ENCODE assay signal across 22 cellular contexts in the genomic region with DNA sequence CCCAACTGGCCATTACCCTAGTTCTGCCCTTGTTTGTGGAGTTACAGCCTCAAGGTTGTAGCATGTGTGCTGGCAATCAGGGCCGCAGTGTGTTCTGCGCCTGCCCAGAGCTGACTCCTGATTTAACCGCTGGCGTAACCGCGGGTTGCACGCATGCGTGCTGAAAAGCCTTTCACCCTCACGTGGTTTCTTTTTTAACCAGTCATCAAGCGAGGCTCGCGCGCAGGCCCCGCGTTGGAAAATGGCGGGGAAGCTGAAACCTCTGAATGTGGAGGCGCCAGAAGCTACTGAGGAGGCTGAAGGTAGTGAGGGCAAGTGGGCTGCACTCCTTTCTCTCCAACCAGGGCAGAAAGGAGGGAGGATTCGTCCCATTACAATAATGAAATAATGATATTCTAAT. TPM values are rescaled to one million over a fixed set of nuclear protein-coding genes. Genes with fewer than 3 reads are reported as not detected.
DNase-seq lines count a peak whose midpoint lies in the region; ATAC-seq and TF ChIP-seq lines count a peak whose summit lies in the region.
"Had no signal": no experiment of that assay in that cellular context is flagged by ENCODE, and none has a peak within 500 bp of the region (broad histone marks: within the 10 kb centered on the region; RNA-seq: fewer than 3 reads in every experiment).

A gene with protein sequence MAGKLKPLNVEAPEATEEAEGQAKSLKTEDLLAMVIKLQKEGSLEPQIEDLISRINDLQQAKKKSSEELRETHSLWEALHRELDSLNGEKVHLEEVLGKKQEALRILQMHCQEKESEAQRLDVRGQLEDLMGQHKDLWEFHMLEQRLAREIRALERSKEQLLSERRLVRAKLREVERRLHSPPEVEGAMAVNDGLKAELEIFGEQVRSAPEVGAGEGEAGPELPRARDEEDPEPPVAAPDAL (plus strand): TSS at position 198 of the 400 bp plus-strand sequence. CDS start 44 bp downstream, at position 242.

- H3K4me1 Mint-ChIP-seq in natural killer cell (peaks cover 10 to 21% of the 10 kb centered on the region in 2 donors), neural crest cell (no peaks in the 10 kb centered on the region)
- H3K4me1 Mint-ChIP-seq in natural killer cell treated with Interleukin-12 subunit alpha and Interleukin-12 subunit beta and Interleukin-15 and Interleukin-18, amount 100 ng/mL, for 72 hours (ENCODE audit: low read depth in 2 of 2): peaks cover 4 to 14% of the 10 kb centered on the region in 2 donors
- peaks cover 6% of the 10 kb centered on the region for H3K4me1 Mint-ChIP-seq in central memory CD8-positive, alpha-beta T cell
- H3K4me1 Mint-ChIP-seq in activated naive CD4-positive, alpha-beta T cell treated with anti-CD3 and anti-CD28 coated beads for 36 hours (ENCODE audit: low read depth): peaks cover 3% of the 10 kb centered on the region
- H3K4me1 Mint-ChIP-seq: IgD-negative memory B cell had no signal

- TF ChIP-seq CTCF in natural killer cell (IDR thresholded peaks at IDR 0.05): no peak
- no peak for TF ChIP-seq CTCF in neural crest cell (conservative IDR thresholded peaks at IDR 0.05)

- ATAC-seq in natural killer cell: no peak
- ATAC-seq in natural killer cell treated with Interleukin-12 subunit alpha and Interleukin-12 subunit beta and Interleukin-15 and Interleukin-18, amount 100 ng/mL, for 72 hours: no peak
- no peak for ATAC-seq in central memory CD8-positive, alpha-beta T cell (replicated peaks; ENCODE audit: extremely low read depth, poor library complexity, severe bottlenecking)
- ATAC-seq: A549, GM12878 had no signal

- H3K36me3 Mint-ChIP-seq in natural killer cell: peaks cover 7% of the 10 kb centered on the region
- H3K36me3 Mint-ChIP-seq in natural killer cell treated with Interleukin-12 subunit alpha and Interleukin-12 subunit beta and Interleukin-15 and Interleukin-18, amount 100 ng/mL, for 72 hours: peaks cover 20% of the 10 kb centered on the region
- H3K36me3 Mint-ChIP-seq in central memory CD8-positive, alpha-beta T cell (ENCODE audit: insufficient read depth): peaks cover 36% of the 10 kb centered on the region
- H3K36me3 Mint-ChIP-seq in neural crest cell (ENCODE audit: low read depth): peaks cover 3% of the 10 kb centered on the region
- peaks cover 22% of the 10 kb centered on the region for H3K36me3 Mint-ChIP-seq in activated naive CD4-positive, alpha-beta T cell treated with anti-CD3 and anti-CD28 coated beads for 36 hours (ENCODE audit: low read depth)
- H3K36me3 Mint-ChIP-seq: IgD-negative memory B cell had no signal

- H3K4me3 ChIP-seq in GM23248: no peak within 1 kb of the TSS
- H3K4me3 ChIP-seq: A549, GM12878, HAP-1, MG63, SJCRH30 had no signal

- no peaks in the 10 kb centered on the region for H3K9me2 ChIP-seq in GM23248 (ENCODE audit: insufficient read depth)

- no peak within 1 kb of the TSS for H3K27ac ChIP-seq in GM23248
- H3K27ac ChIP-seq: A549, SJCRH30 had no signal

- CTCF ChIA-PET in activated naive CD4-positive, alpha-beta T cell treated with anti-CD3 and anti-CD28 coated beads for 36 hours (lab: Charles Lee): no interaction called here

- intact Hi-C loops in natural killer cell (cut with micrococcal nuclease): no loop called here
- intact Hi-C loops in activated naive CD4-positive, alpha-beta T cell treated with anti-CD3 and anti-CD28 coated beads for 36 hours (cut with micrococcal nuclease): no loop called here

- no peaks in the 10 kb centered on the region for H3K27me3 ChIP-seq in GM23248 (replicated peaks; ENCODE audit: insufficient read depth)
- H3K27me3 ChIP-seq: BE2C, MG63, SJCRH30 had no signal

- H3K27ac Mint-ChIP-seq in natural killer cell: peak within 1 kb of the TSS in 1 of 2 donors; percentile 30
- no peak within 1 kb of the TSS for H3K27ac Mint-ChIP-seq in natural killer cell treated with Interleukin-12 subunit alpha and Interleukin-12 subunit beta and Interleukin-15 and Interleukin-18, amount 100 ng/mL, for 72 hours
- peak within 1 kb of the TSS; percentile 12 for H3K27ac Mint-ChIP-seq in central memory CD8-positive, alpha-beta T cell (ENCODE audit: low read depth)
- no peak within 1 kb of the TSS for H3K27ac Mint-ChIP-seq in neural crest cell (ENCODE audit: unreplicated experiment)
- H3K27ac Mint-ChIP-seq in activated naive CD4-positive, alpha-beta T cell treated with anti-CD3 and anti-CD28 coated beads for 36 hours: no peak within 1 kb of the TSS
- H3K27ac Mint-ChIP-seq: IgD-negative memory B cell had no signal

- WGBS in GM23248 (ENCODE audit: low coverage in 1 of 2, low lambda C conversion rate in 2 of 2, missing lambda C conversion rate in 2 of 2), 2 experiments: 98 to 99% methylated on average over 18 of the region's 18 CpGs

- H3K79me2 ChIP-seq in GM23248 (ENCODE audit: insufficient read depth): no peaks in the 10 kb centered on the region

- H4K20me1 ChIP-seq in GM23248 (ENCODE audit: insufficient read depth): no peaks in the 10 kb centered on the region

- H3K4me2 ChIP-seq in GM23248 (ENCODE audit: unreplicated experiment): no peak within 1 kb of the TSS
- H3K4me2 ChIP-seq: A549 had no signal

- no peaks in the 10 kb centered on the region for H3F3A ChIP-seq in GM23248 (ENCODE audit: insufficient read depth)

- H3K9me3 Mint-ChIP-seq in natural killer cell (no peaks in the 10 kb centered on the region), neural crest cell (no peaks in the 10 kb centered on the region)
- H3K9me3 Mint-ChIP-seq in natural killer cell treated with Interleukin-12 subunit alpha and Interleukin-12 subunit beta and Interleukin-15 and Interleukin-18, amount 100 ng/mL, for 72 hours: no peaks in the 10 kb centered on the region
- H3K9me3 Mint-ChIP-seq in central memory CD8-positive, alpha-beta T cell: no peaks in the 10 kb centered on the region
- H3K9me3 Mint-ChIP-seq in activated naive CD4-positive, alpha-beta T cell treated with anti-CD3 and anti-CD28 coated beads for 36 hours: no peaks in the 10 kb centered on the region
- H3K9me3 Mint-ChIP-seq: IgD-negative memory B cell had no signal

- H3K9ac ChIP-seq in GM23248: no peak within 1 kb of the TSS

- DNase-seq in natural killer cell (no peak), neural crest cell (ENCODE audit: low read depth, low spot score) (no peak), GM23248 (no peak), H4 (ENCODE audit: low spot score) (no peak)
- DNase-seq in natural killer cell treated with Interleukin-12 subunit alpha and Interleukin-12 subunit beta and Interleukin-15 and Interleukin-18, amount 100 ng/mL, for 72 hours (ENCODE audit: low spot score): no peak
- no peak for DNase-seq in central memory CD8-positive, alpha-beta T cell (ENCODE audit: low spot score in 2 of 2)
- DNase-seq in activated naive CD4-positive, alpha-beta T cell treated with anti-CD3 and anti-CD28 coated beads for 36 hours: no peak
- DNase-seq: BE2C, DND-41, Kasumi-1, MG63, NCI-H1417, NCI-H1694 treated with DMSO at 0.1 percent for 48 hours, NCI-H2081 treated with DMSO at 0.1 percent for 48 hours, NCI-H2171 treated with DMSO at 0.1 percent for 48 hours, NCI-H526, OCI-M1, SJCRH30 had no signal

- H3K4me3 Mint-ChIP-seq in natural killer cell (no peak within 1 kb of the TSS), neural crest cell (peak within 1 kb of the TSS; percentile 45)
- H3K4me3 Mint-ChIP-seq in natural killer cell treated with Interleukin-12 subunit alpha and Interleukin-12 subunit beta and Interleukin-15 and Interleukin-18, amount 100 ng/mL, for 72 hours: no peak within 1 kb of the TSS
- no peak within 1 kb of the TSS for H3K4me3 Mint-ChIP-seq in central memory CD8-positive, alpha-beta T cell
- H3K4me3 Mint-ChIP-seq in activated naive CD4-positive, alpha-beta T cell treated with anti-CD3 and anti-CD28 coated beads for 36 hours: no peak within 1 kb of the TSS

- H3K4me1 ChIP-seq in GM23248 (ENCODE audit: insufficient read depth): no peaks in the 10 kb centered on the region
- H3K4me1 ChIP-seq: A549, HAP-1, SJCRH30 had no signal

- H3K27me3 Mint-ChIP-seq in natural killer cell (ENCODE audit: low read depth in 2 of 2) (no peaks in the 10 kb centered on the region), neural crest cell (ENCODE audit: low read depth) (no peaks in the 10 kb centered on the region)
- no peaks in the 10 kb centered on the region for H3K27me3 Mint-ChIP-seq in natural killer cell treated with Interleukin-12 subunit alpha and Interleukin-12 subunit beta and Interleukin-15 and Interleukin-18, amount 100 ng/mL, for 72 hours
- H3K27me3 Mint-ChIP-seq in central memory CD8-positive, alpha-beta T cell: no peaks in the 10 kb centered on the region
- H3K27me3 Mint-ChIP-seq in activated naive CD4-positive, alpha-beta T cell treated with anti-CD3 and anti-CD28 coated beads for 36 hours (ENCODE audit: low read depth): no peaks in the 10 kb centered on the region
- H3K27me3 Mint-ChIP-seq: IgD-negative memory B cell had no signal

- in situ Hi-C loops in GM23248 (cut with MboI): loop anchor here (25.0 kb wide), 1 partner anchor 1712 kb away; a partner anchor contains a TSS

- H2AFZ ChIP-seq in GM23248: no peak within 1 kb of the TSS

- peaks cover 4% of the 10 kb centered on the region; the same call in 1 of the 2 replicates for H3K36me3 ChIP-seq in GM23248 (ENCODE audit: low read depth)
- H3K36me3 ChIP-seq: MG63, SJCRH30 had no signal

- H3K9me3 ChIP-seq in GM23248 (ENCODE audit: low read depth): no peaks in the 10 kb centered on the region
- H3K9me3 ChIP-seq: A549, BE2C, HAP-1, MG63, SJCRH30 had no signal

RNA-seq across cellular contexts. Expression of the gene that starts here (rescaled TPM):
- total RNA-seq in natural killer cell (10 to 100 TPM; 12.7 to 15.7 (median 14.4) TPM), neural crest cell (18.3 and 24.8 TPM in 2 replicates)
- total RNA-seq in natural killer cell treated with Interleukin-12 subunit alpha and Interleukin-12 subunit beta and Interleukin-15 and Interleukin-18, amount 100 ng/mL, for 72 hours: 1 to 10 TPM; 3.9 to 5.3 TPM
- 1 to 10 TPM; 3.3 to 3.7 TPM for total RNA-seq in activated naive CD4-positive, alpha-beta T cell treated with anti-CD3 and anti-CD28 coated beads for 36 hours
- not detected in 2 replicates for total RNA-seq in GM23248 (2014; rRNA removed; shearing (Covaris generic))
- polyA plus RNA-seq in GM23248 (2016; fragmentation: Nextera tagmentation; extraction: Ambion mirVana): not detected in 2 replicates
- total RNA-seq in H4 (2014; rRNA removed; shearing (Covaris generic)): 0.68 TPM in 1 of 2 replicates, not detected in the other
